Comparison of ENCODE assay signal across 17 cellular contexts in genomic region chr3:11606865-11607440, GRCh38. TPM values are rescaled to one million over a fixed set of nuclear protein-coding genes. Genes with fewer than 3 reads are reported as not detected.
DNase-seq lines count a peak whose midpoint lies in the region; ATAC-seq and TF ChIP-seq lines count a peak whose summit lies in the region.
"Had no signal": no experiment of that assay in that cellular context is flagged by ENCODE, and none has a peak within 500 bp of the region (broad histone marks: within the 10 kb centered on the region; RNA-seq: fewer than 3 reads in every experiment).

No MANE protein-coding gene starts in this region.

- H3K36me3 ChIP-seq in adipocyte (ENCODE audit: control insufficient read depth, insufficient read depth, low read length, severe bottlenecking) (no peaks in the 10 kb centered on the region), left lung (no peaks in the 10 kb centered on the region)
- H3K36me3 ChIP-seq: esophagus muscularis mucosa, tibial nerve had no signal

- H3K9ac ChIP-seq in adipocyte (ENCODE audit: low read length) = peak overlapping the region; percentile 12

- H3K9me3 ChIP-seq in right cardiac atrium (ENCODE audit: control insufficient read depth, low read length) (no peaks in the 10 kb centered on the region), adipocyte (ENCODE audit: control insufficient read depth, low read length) (no peaks in the 10 kb centered on the region), left lung (no peaks in the 10 kb centered on the region)
- H3K9me3 ChIP-seq: esophagus muscularis mucosa, tibial nerve had no signal

- H3K4me1 ChIP-seq in right cardiac atrium (ENCODE audit: control insufficient read depth, insufficient read depth, low read length) (peaks cover 28% of the 10 kb centered on the region), adipocyte (ENCODE audit: control insufficient read depth, insufficient read depth, low read length) (peaks cover 75% of the 10 kb centered on the region), left lung (peaks cover 6 to 37% of the 10 kb centered on the region in 2 donors)

- peaks cover 26% of the 10 kb centered on the region for H3K36me3 Mint-ChIP-seq in type B pancreatic cell
- peaks cover 34% of the 10 kb centered on the region for H3K36me3 Mint-ChIP-seq in stimulated activated memory B cell treated with anti-CD40 and anti-IgM and Interleukin-4, amounts not matched to agents 10 μg/mL and 1 μg/mL and 100 μg/mL, for 72 hours

- H3K27me3 ChIP-seq in right cardiac atrium (ENCODE audit: control insufficient read depth, insufficient read depth) = no peaks in the 10 kb centered on the region
- no peaks in the 10 kb centered on the region for H3K27me3 ChIP-seq in adipocyte (replicated peaks; ENCODE audit: control insufficient read depth, insufficient read depth, low read length)
- H3K27me3 ChIP-seq in left lung = no peaks in the 10 kb centered on the region
- H3K27me3 ChIP-seq: esophagus muscularis mucosa, tibial nerve had no signal

- no peaks in the 10 kb centered on the region for H3K9me3 Mint-ChIP-seq in type B pancreatic cell
- H3K9me3 Mint-ChIP-seq in stimulated activated memory B cell treated with anti-CD40 and anti-IgM and Interleukin-4, amounts not matched to agents 10 μg/mL and 1 μg/mL and 100 μg/mL, for 72 hours = no peaks in the 10 kb centered on the region

- H3K27ac Mint-ChIP-seq in type B pancreatic cell = peak overlapping the region; percentile 62
- H3K27ac Mint-ChIP-seq in stimulated activated memory B cell treated with anti-CD40 and anti-IgM and Interleukin-4, amounts not matched to agents 10 μg/mL and 1 μg/mL and 100 μg/mL, for 72 hours = no peak overlapping the region

- H3K4me1 Mint-ChIP-seq in type B pancreatic cell (ENCODE audit: unreplicated experiment) = peaks cover 93% of the 10 kb centered on the region
- H3K4me1 Mint-ChIP-seq in stimulated activated memory B cell treated with anti-CD40 and anti-IgM and Interleukin-4, amounts not matched to agents 10 μg/mL and 1 μg/mL and 100 μg/mL, for 72 hours = peaks cover 55% of the 10 kb centered on the region

- no peaks in the 10 kb centered on the region for H3K27me3 Mint-ChIP-seq in type B pancreatic cell
- no peaks in the 10 kb centered on the region for H3K27me3 Mint-ChIP-seq in stimulated activated memory B cell treated with anti-CD40 and anti-IgM and Interleukin-4, amounts not matched to agents 10 μg/mL and 1 μg/mL and 100 μg/mL, for 72 hours

- intact Hi-C loops in right cardiac atrium (cut with DNase I) (no loop called here), cardiac septum (cut with DNase I) (no loop called here), left lung (cut with DNase I) (no loop called here)

- no peak overlapping the region for H3K4me3 ChIP-seq in right cardiac atrium (ENCODE audit: low read length)
- H3K4me3 ChIP-seq in adipocyte (ENCODE audit: low read length) = no peak overlapping the region
- no peak overlapping the region for H3K4me3 ChIP-seq in left lung
- H3K4me3 ChIP-seq: esophagus muscularis mucosa, tibial nerve had no signal

- 90% methylated on average over 6 of the region's 6 CpGs for WGBS in right cardiac atrium

- ATAC-seq in right cardiac atrium = no peak
- ATAC-seq in left lung = no peak
- ATAC-seq in stimulated activated memory B cell treated with anti-CD40 and anti-IgM and Interleukin-4, amounts not matched to agents 10 μg/mL and 1 μg/mL and 100 μg/mL, for 72 hours = no peak
- no peak for ATAC-seq in GM21423 (IDR thresholded peaks at IDR 0.05; ENCODE audit: unreplicated experiment)

- H3K27ac ChIP-seq in right cardiac atrium (ENCODE audit: low read length) (peak overlapping the region; percentile 8), left lung (peak overlapping the region; percentile 28 to 33)

- DNase-seq in right cardiac atrium (no peak), cardiac septum (ENCODE audit: low spot score) (no peak), adipocyte (ENCODE audit: low read depth) (no peak), left lung (no peak), type B pancreatic cell (ENCODE audit: extremely low spot score, unreplicated experiment) (no peak), DMS 273 (lab: John Stamatoyannopoulos, UW; ENCODE audit: unreplicated experiment) (no peak)
- DNase-seq: activated CD4-positive, CD25-positive, alpha-beta regulatory T cell treated with anti-CD3 and anti-CD28 coated beads, Interleukin-2, amount 50 U/mL, for 72 hours; amniotic stem cell; cortex of kidney; NCI-H2081; NCI-H774; stimulated activated CD4-positive, alpha-beta T cell treated with anti-CD3 and anti-CD28 coated beads, Interleukin-2, amount 100 ng/mL, for 24 hours; T-helper 1 cell had no signal

- H3K4me3 Mint-ChIP-seq in type B pancreatic cell = no peak overlapping the region
- H3K4me3 Mint-ChIP-seq in stimulated activated memory B cell treated with anti-CD40 and anti-IgM and Interleukin-4, amounts not matched to agents 10 μg/mL and 1 μg/mL and 100 μg/mL, for 72 hours = no peak overlapping the region

- TF ChIP-seq CTCF in left lung (IDR thresholded peaks at IDR 0.05) (no peak), type B pancreatic cell (conservative IDR thresholded peaks at IDR 0.05) (no peak)

RNA-seq across cellular contexts. Expression of gene VGLL4, which starts 36.8 kb away (rescaled TPM):
- total RNA-seq in right cardiac atrium (10 to 100 TPM; 51.8 to 66.9 (median 59.1) TPM), cardiac septum (40.7 TPM), left lung (10 to 100 TPM; 40.2 to 54.5 TPM), type B pancreatic cell (ENCODE audit: low replicate concordance) (78.5 and 111 TPM in 2 replicates)
- 40.9 TPM for polyA plus RNA-seq in right cardiac atrium
